ENCODE assay signal across 8 cellular contexts in the genomic region with DNA sequence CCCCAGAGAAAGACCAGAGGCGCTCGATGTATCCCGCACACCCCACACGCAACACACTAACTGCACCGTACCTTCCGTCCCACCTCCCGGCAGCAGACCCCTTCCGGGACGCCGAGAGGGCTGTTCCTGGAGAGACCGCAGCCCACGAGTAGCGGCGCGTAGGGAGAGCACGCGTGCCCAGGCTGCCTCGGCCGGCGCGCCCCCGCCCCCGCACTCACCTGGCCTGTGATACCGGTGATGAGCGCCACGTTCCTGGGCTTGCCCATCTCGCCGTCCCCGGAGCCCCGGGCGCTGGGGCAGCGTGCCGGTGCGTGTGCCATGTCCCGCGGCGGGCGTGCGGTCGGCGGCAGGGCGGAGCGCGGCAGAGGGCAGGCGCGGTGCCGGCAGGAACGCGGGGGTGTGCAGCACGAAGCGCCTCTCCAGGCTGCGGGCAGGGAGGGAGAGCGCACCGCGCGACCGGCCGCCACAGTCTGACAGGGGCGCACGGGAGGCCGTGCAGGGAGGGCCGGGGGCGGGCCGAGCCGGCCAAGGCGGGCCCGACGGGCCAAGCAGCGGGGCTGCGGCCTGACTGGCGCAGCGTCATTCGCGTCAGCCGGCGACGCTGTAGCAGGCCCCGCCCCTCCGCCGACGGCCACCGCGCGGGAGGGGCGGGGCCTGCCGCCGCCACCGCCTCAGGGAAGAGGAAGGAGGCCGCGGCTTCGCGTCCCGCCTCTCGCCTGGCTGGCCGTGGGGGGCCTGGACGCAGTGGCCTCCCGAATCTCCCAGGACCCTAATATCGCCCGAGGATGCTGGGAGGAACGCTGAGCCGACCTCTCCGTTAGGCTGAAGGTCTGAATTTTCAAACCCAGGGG. TPM values are rescaled to one million over a fixed set of nuclear protein-coding genes. Genes with fewer than 3 reads are reported as not detected.
A peak's percentile ranks its signal among the peaks of the same experiment; 100 is the strongest.
DNase-seq lines count a peak whose midpoint lies in the region; FAIRE-seq and TF ChIP-seq lines count a peak whose summit lies in the region.

Gene GMDS, minus strand, starts transcription at position 503 of the 851 bp plus-strand sequence.

- DNase-seq in G401 (ENCODE audit: low spot score): peak; percentile 90
- peak; percentile 94 for DNase-seq in H54 (ENCODE audit: insufficient read length, low spot score)
- peak; percentile 84 for DNase-seq in SK-N-DZ (ENCODE audit: low spot score)
- peak; percentile 82 for DNase-seq in activated naive CD4-positive, alpha-beta T cell treated with Interleukin-2 at 50 U/mL for 16 hours
- DNase-seq in frontal cortex (ENCODE audit: low spot score in 2 of 2): peak; percentile 98 to 99

- H4K20me1 ChIP-seq in Loucy (ENCODE audit: insufficient read depth, low read length, poor library complexity, severe bottlenecking): peaks cover 25% of the 10 kb centered on the region

- peak within 1 kb of the TSS; percentile 93 for H3K4me2 ChIP-seq in Loucy (ENCODE audit: low read depth, low read length, poor library complexity, severe bottlenecking)

- H3K4me3 ChIP-seq in Loucy (ENCODE audit: low read length, poor library complexity, severe bottlenecking) (peak within 1 kb of the TSS; percentile 82), neutrophil (ENCODE audit: low read depth in 1 of 2, low read length in 1 of 2) (peak within 1 kb of the TSS; percentile 83)

- peaks cover 55% of the 10 kb centered on the region for H3K79me2 ChIP-seq in Loucy (ENCODE audit: insufficient read depth, low read length)

- H3K27ac ChIP-seq in neutrophil: peak within 1 kb of the TSS; percentile 87

- no peaks in the 10 kb centered on the region for H3K27me3 ChIP-seq in Loucy (ENCODE audit: insufficient read depth, low read length, poor library complexity, severe bottlenecking)
- H3K27me3 ChIP-seq in neutrophil: peaks cover 10% of the 10 kb centered on the region

- no peak for FAIRE-seq in H54 (lab: Jason Lieb, UNC)
- FAIRE-seq in frontal cortex (lab: Jason Lieb, UNC): no peak

- H3K9me3 ChIP-seq in Loucy (ENCODE audit: insufficient read depth, low read depth, low read length) (no peaks in the 10 kb centered on the region), neutrophil (no peaks in the 10 kb centered on the region)

- H3K4me1 ChIP-seq in Loucy (ENCODE audit: insufficient read depth, low read length, poor library complexity, severe bottlenecking): peaks cover 64% of the 10 kb centered on the region
- peaks cover 33 to 36% of the 10 kb centered on the region in 2 experiments for H3K4me1 ChIP-seq in neutrophil (ENCODE audit: control insufficient read depth in 1 of 2, insufficient read depth in 1 of 2, low read depth in 1 of 2, low read length in 1 of 2)

- in situ Hi-C loops in G401 (cut with HindIII; ENCODE audit: low sequenced_read_pairs): no loop called here

- no peaks in the 10 kb centered on the region for H3F3A ChIP-seq in Loucy (ENCODE audit: low read depth)

- H3K9ac ChIP-seq in Loucy (ENCODE audit: low read depth, low read length, poor library complexity, severe bottlenecking): peak within 1 kb of the TSS; percentile 96

- H3K36me3 ChIP-seq in Loucy (ENCODE audit: insufficient read depth, low read length) (no peaks in the 10 kb centered on the region), neutrophil (peaks cover 8% of the 10 kb centered on the region)

- peak within 1 kb of the TSS; percentile 96 for H2AFZ ChIP-seq in Loucy (ENCODE audit: low read length)

- peak; percentile 67 for TF ChIP-seq POLR2A in H54 (IDR thresholded peaks at IDR 0.05; ENCODE audit: low read depth, low read length)

- no peaks in the 10 kb centered on the region for H3K9me2 ChIP-seq in Loucy (replicated peaks; ENCODE audit: low read depth, low read length)

- TF ChIP-seq CTCF in Loucy (conservative IDR thresholded peaks at IDR 0.05; ENCODE audit: low read length) (no peak), neutrophil (IDR thresholded peaks at IDR 0.05) (peak; percentile 48), subcutaneous adipose tissue (IDR thresholded peaks at IDR 0.05; ENCODE audit: low read depth) (no peak)

RNA-seq across cellular contexts. Expression of gene GMDS, which starts in this region (rescaled TPM):
- total RNA-seq in G401 (2014; rRNA removed; shearing (Covaris generic)): 5.3 and 5.8 TPM in 2 replicates
- 12.0 and 14.9 TPM in 2 replicates for polyA plus RNA-seq in SK-N-DZ (2014; cell fraction: cytosol; rRNA removed)
- polyA plus RNA-seq in SK-N-DZ (2014; cell fraction: nucleus; rRNA removed): 2.5 and 3.8 TPM in 2 replicates
- total RNA-seq in frontal cortex: 5.3 TPM
- total RNA-seq in subcutaneous adipose tissue: 10 to 100 TPM; 10.1 to 17.3 (median 13.9) TPM

Comparison
In these comparisons a context has a peak if more than half of its experiments do, and no peak if none do; other contexts are left out.
1. Peak in every context shown above with its lines: DNase-seq, H3K4me3 ChIP-seq and H3K27ac ChIP-seq.